ENCODE assay signal across 18 cellular contexts in genomic region chr10:122988501-122988900, GRCh38. TPM values are rescaled to one million over a fixed set of nuclear protein-coding genes. Genes with fewer than 3 reads are reported as not detected.
DNase-seq lines count a peak whose midpoint lies in the region; ATAC-seq and TF ChIP-seq lines count a peak whose summit lies in the region.
"Had no signal": no experiment of that assay in that cellular context is flagged by ENCODE, and none has a peak within 500 bp of the region (broad histone marks: within the 10 kb centered on the region; RNA-seq: fewer than 3 reads in every experiment).

No MANE protein-coding gene starts in this region.

- in situ Hi-C loops in GM23248 (cut with MboI) (loop anchor here (25.0 kb wide), 1 partner anchor 701 kb away; no protein-coding TSS in a partner anchor), transverse colon (cut with MboI; ENCODE audit: low pct_ligation_motif_present in 1 of 4, low pct_unique_long_range_greater_than_20kb in 1 of 4, low sequenced_read_pairs in 3 of 4) (no loop called here)

- TF ChIP-seq POLR2A in transverse colon (IDR thresholded peaks at IDR 0.05): no peak

- H3K4me3 ChIP-seq in AG10803 (ENCODE audit: low read length): no peak overlapping the region
- no peak overlapping the region for H3K4me3 ChIP-seq in GM23248
- no peak overlapping the region for H3K4me3 ChIP-seq in choroid plexus epithelial cell (ENCODE audit: low read depth, low read length)
- no peak overlapping the region for H3K4me3 ChIP-seq in transverse colon
- H3K4me3 ChIP-seq: HAP-1 had no signal

- no peak overlapping the region for H2AFZ ChIP-seq in GM23248

- ATAC-seq in stimulated activated naive CD8-positive, alpha-beta T cell treated with anti-CD3 and anti-CD28 coated beads, Interleukin-15, amount 100 ng/mL, for 72 hours: no peak

- H3K36me3 ChIP-seq in GM23248 (ENCODE audit: low read depth) (peaks cover 10% of the 10 kb centered on the region), transverse colon (peaks cover 0 to 9% (median 1%) of the 10 kb centered on the region in 4 donors)

- no peak for TF ChIP-seq EP300 in transverse colon (IDR thresholded peaks at IDR 0.05; ENCODE audit: low read depth)

- TF ChIP-seq CTCF in AG10803 (conservative IDR thresholded peaks at IDR 0.05; ENCODE audit: low read length) (no peak), choroid plexus epithelial cell (conservative IDR thresholded peaks at IDR 0.05; ENCODE audit: low read depth, low read length) (no peak), transverse colon (IDR thresholded peaks at IDR 0.05) (no peak)

- H3K9me3 ChIP-seq in GM23248 (ENCODE audit: low read depth) (no peaks in the 10 kb centered on the region), transverse colon (no peaks in the 10 kb centered on the region)
- H3K9me3 ChIP-seq: BE2C, HAP-1 had no signal

- H3K27me3 ChIP-seq in GM23248 (replicated peaks; ENCODE audit: insufficient read depth) (no peaks in the 10 kb centered on the region), transverse colon (no peaks in the 10 kb centered on the region)
- H3K27me3 ChIP-seq: BE2C had no signal

- no peak overlapping the region for H3K4me3 Mint-ChIP-seq in stimulated activated naive CD8-positive, alpha-beta T cell treated with anti-CD3 and anti-CD28 coated beads, Interleukin-15, amount 100 ng/mL, for 72 hours
- H3K4me3 Mint-ChIP-seq: CD4-positive, CD25-positive, alpha-beta regulatory T cell; CD8-positive, alpha-beta memory T cell had no signal

- no peaks in the 10 kb centered on the region for H4K20me1 ChIP-seq in GM23248 (ENCODE audit: insufficient read depth)

- no peaks in the 10 kb centered on the region; the same call in 1 of the 2 replicates for H3F3A ChIP-seq in GM23248 (ENCODE audit: insufficient read depth)

- H3K27ac Mint-ChIP-seq in stimulated activated naive CD8-positive, alpha-beta T cell treated with anti-CD3 and anti-CD28 coated beads, Interleukin-15, amount 100 ng/mL, for 72 hours: no peak overlapping the region
- H3K27ac Mint-ChIP-seq: CD8-positive, alpha-beta memory T cell had no signal

- WGBS in GM23248 (ENCODE audit: low coverage in 1 of 2, low lambda C conversion rate in 2 of 2, missing lambda C conversion rate in 2 of 2), 2 experiments: 8 to 11% methylated on average over 2 of the region's 2 CpGs
- 79 to 86% methylated on average over 2 of the region's 2 CpGs for WGBS in transverse colon (ENCODE audit: low coverage in 1 of 2), 2 donors

- no peak overlapping the region for H3K27ac ChIP-seq in GM23248
- no peak overlapping the region for H3K27ac ChIP-seq in transverse colon

- H3K27me3 Mint-ChIP-seq in stimulated activated naive CD8-positive, alpha-beta T cell treated with anti-CD3 and anti-CD28 coated beads, Interleukin-15, amount 100 ng/mL, for 72 hours: no peaks in the 10 kb centered on the region
- H3K27me3 Mint-ChIP-seq: CD4-positive, CD25-positive, alpha-beta regulatory T cell; CD8-positive, alpha-beta memory T cell had no signal

- H3K9me2 ChIP-seq in GM23248 (ENCODE audit: insufficient read depth): no peaks in the 10 kb centered on the region

- H3K9ac ChIP-seq in GM23248: no peak overlapping the region

- H3K4me1 ChIP-seq in GM23248 (ENCODE audit: insufficient read depth) (peaks cover 5% of the 10 kb centered on the region; the same call in 1 of the 2 replicates), transverse colon (no peaks in the 10 kb centered on the region)

- no peaks in the 10 kb centered on the region for H3K4me1 Mint-ChIP-seq in stimulated activated naive CD8-positive, alpha-beta T cell treated with anti-CD3 and anti-CD28 coated beads, Interleukin-15, amount 100 ng/mL, for 72 hours
- H3K4me1 Mint-ChIP-seq: CD8-positive, alpha-beta memory T cell had no signal

- no peak overlapping the region for H3K4me2 ChIP-seq in GM23248 (ENCODE audit: unreplicated experiment)

- DNase-seq in AG10803 (ENCODE audit: low read depth) (peak; percentile 34), GM23248 (peak; percentile 9), choroid plexus epithelial cell (ENCODE audit: low read depth) (peak; percentile 53), transverse colon (no peak), NCI-H226 (no peak), NCI-H2081 (lab: John Stamatoyannopoulos, UW) (no peak)
- no peak for DNase-seq in stimulated activated naive CD8-positive, alpha-beta T cell treated with anti-CD3 and anti-CD28 coated beads, Interleukin-15, amount 100 ng/mL, for 72 hours
- DNase-seq: 8988T; BE2C; C1 segment of cervical spinal cord; CD4-positive, CD25-positive, alpha-beta regulatory T cell; CD8-positive, alpha-beta memory T cell; COR-L47; DMS 273 treated with DMSO at 0.1 percent for 48 hours; DMS53; DND-41; GF-D8 had no signal

- no peaks in the 10 kb centered on the region for H3K79me2 ChIP-seq in GM23248 (ENCODE audit: insufficient read depth)

- intact Hi-C loops in transverse colon (cut with DNase I; ENCODE audit: low total_unique reads): no loop called here

- no peaks in the 10 kb centered on the region for H3K9me3 Mint-ChIP-seq in stimulated activated naive CD8-positive, alpha-beta T cell treated with anti-CD3 and anti-CD28 coated beads, Interleukin-15, amount 100 ng/mL, for 72 hours
- H3K9me3 Mint-ChIP-seq: CD4-positive, CD25-positive, alpha-beta regulatory T cell; CD8-positive, alpha-beta memory T cell had no signal

RNA-seq across cellular contexts. Expression of gene PSTK, which starts 8.3 kb away (rescaled TPM):
- 1.4 and 4.9 TPM in 2 replicates for total RNA-seq in GM23248 (2014; rRNA removed; shearing (Covaris generic))
- 7.0 and 7.1 TPM in 2 replicates for polyA plus RNA-seq in GM23248 (2016; fragmentation: Nextera tagmentation; extraction: Ambion mirVana)
- 1 to 10 TPM in 2 of 4 donors, not detected in 2; 2.5 to 2.9 TPM for total RNA-seq in transverse colon

RNA-seq across cellular contexts. Expression of gene IKZF5, which starts 20.1 kb away (rescaled TPM):
- total RNA-seq in GM23248 (2014; rRNA removed; shearing (Covaris generic)): 2.7 and 4.2 TPM in 2 replicates
- 9.0 and 10.1 TPM in 2 replicates for polyA plus RNA-seq in GM23248 (2016; fragmentation: Nextera tagmentation; extraction: Ambion mirVana)
- 10 to 100 TPM in 1 of 4 donors, 1 to 10 TPM in 3; 6.2 to 11.1 (median 7.1) TPM for total RNA-seq in transverse colon

RNA-seq across cellular contexts. Expression of gene ACADSB, which starts 20.3 kb away (rescaled TPM):
- total RNA-seq in GM23248 (2014; rRNA removed; shearing (Covaris generic)): 3.7 and 3.9 TPM in 2 replicates
- 8.2 and 10.5 TPM in 2 replicates for polyA plus RNA-seq in GM23248 (2016; fragmentation: Nextera tagmentation; extraction: Ambion mirVana)
- 10 to 100 TPM in 2 of 4 donors, 1 to 10 TPM in 2; 3.0 to 31.4 (median 13.9) TPM for total RNA-seq in transverse colon

RNA-seq across cellular contexts. Expression of gene C10orf88, which starts 34.5 kb away (rescaled TPM):
- 8.8 and 15.0 TPM in 2 replicates for total RNA-seq in GM23248 (2014; rRNA removed; shearing (Covaris generic))
- polyA plus RNA-seq in GM23248 (2016; fragmentation: Nextera tagmentation; extraction: Ambion mirVana): 12.0 and 12.5 TPM in 2 replicates
- total RNA-seq in transverse colon: 10 to 100 TPM in 1 of 4 donors, 1 to 10 TPM in 3; 4.9 to 30.8 (median 7.4) TPM

Comparison
In these comparisons a context has a peak if more than half of its experiments do, and no peak if none do; other contexts are left out.
1. DNase-seq: peak in AG10803 (single experiment), GM23248 (single experiment) and choroid plexus epithelial cell (single experiment); none in transverse colon (single experiment), NCI-H226 (single experiment), stimulated activated naive CD8-positive, alpha-beta T cell treated with anti-CD3 and anti-CD28 coated beads, Interleukin-15, amount 100 ng/mL, for 72 hours (0 of 2) and NCI-H2081 (0 of 2).